In genomic region chr9:42421630-42422029, GRCh38 we compare ENCODE assay signal across 6 cellular contexts.
DNase-seq lines count a peak whose midpoint lies in the region; ATAC-seq, FAIRE-seq and TF ChIP-seq lines count a peak whose summit lies in the region.
"Not testable (repeated sequence)": the region's sequence is repeated elsewhere in the genome, so short reads cannot be mapped to it uniquely, and the experiment has no call there.

No MANE protein-coding gene starts in this region.

- H4K20me1 ChIP-seq in HCT116 (ENCODE audit: insufficient read depth) = not testable (repeated sequence)

- POLR2A ChIA-PET in HCT116 (lab: Charles Lee) = not testable (repeated sequence)

- intact Hi-C loops in HCT116 (cut with micrococcal nuclease); mucosa of descending colon (cut with DNase I, micrococcal nuclease): not testable (repeated sequence)

- not testable (repeated sequence) for DNase-seq in HCT116 (ENCODE audit: low read depth, low spot score); RWPE2 (ENCODE audit: low spot score); mucosa of descending colon
- peak; percentile 81 for DNase-seq in bronchial epithelial cell (ENCODE audit: low read depth)
- peak; percentile 54 for DNase-seq in epithelial cell of prostate (ENCODE audit: low read depth, low spot score)
- peak; percentile 65 to 90 for DNase-seq in foreskin keratinocyte

- RAD21 ChIA-PET in HCT116 (lab: Charles Lee; ENCODE audit: low non-redundant PET in 1 of 2, low total read pairs in 2 of 2, uncharacterized antibody in 2 of 2, unreplicated experiment in 2 of 2) = not testable (repeated sequence)

- H3K27me3 ChIP-seq in HCT116 (ENCODE audit: insufficient read depth, low read length); RWPE2 (ENCODE audit: insufficient read depth, poor library complexity, severe bottlenecking); bronchial epithelial cell (ENCODE audit: control insufficient read depth, insufficient read depth, low read length); foreskin keratinocyte: not testable (repeated sequence)

- peaks cover 13 to 17% of the 10 kb centered on the region in 2 experiments; a peak in 3 of 4 replicates for H3K4me1 ChIP-seq in HCT116 (ENCODE audit: control insufficient read depth in 1 of 2, insufficient read depth in 2 of 2, low read length in 2 of 2)
- not testable (repeated sequence) for H3K4me1 ChIP-seq in RWPE2 (ENCODE audit: insufficient read depth, poor library complexity, severe bottlenecking); foreskin keratinocyte; mucosa of descending colon (ENCODE audit: low read depth)

- not testable (repeated sequence) for H3K9ac ChIP-seq in HCT116 (ENCODE audit: low read length)

- FAIRE-seq in bronchial epithelial cell (lab: Jason Lieb, UNC) = not testable (repeated sequence)

- not testable (repeated sequence) for TF ChIP-seq POLR2A in HCT116 (IDR thresholded peaks at IDR 0.05; ENCODE audit: borderline replicate concordance, extremely low read depth, insufficient read depth, insufficient read length)

- H3K27ac ChIP-seq in HCT116 (ENCODE audit: low read depth, low read length) (peak overlapping the region; percentile 67), RWPE2 (ENCODE audit: poor library complexity, severe bottlenecking) (peak overlapping the region; percentile 77), epithelial cell of prostate (peak overlapping the region; percentile 63)
- H3K27ac ChIP-seq in foreskin keratinocyte = not testable (repeated sequence)

- BruUV-seq in HCT116 (replicated peaks; lab: Mats Ljungman, UMichigan) = not testable (repeated sequence)

- not testable (repeated sequence) for H3K9me3 ChIP-seq in HCT116 (ENCODE audit: control insufficient read depth in 1 of 2, insufficient read depth in 1 of 2, low read depth in 1 of 2, low read length in 2 of 2); RWPE2 (ENCODE audit: severe bottlenecking); mucosa of descending colon

- CTCF ChIA-PET in HCT116 (lab: Charles Lee) = not testable (repeated sequence)

- not testable (repeated sequence) for H3K36me3 ChIP-seq in HCT116 (ENCODE audit: control insufficient read depth in 1 of 2, insufficient read depth in 2 of 2, low read length in 2 of 2); RWPE2 (ENCODE audit: low read depth); bronchial epithelial cell (ENCODE audit: control insufficient read depth, insufficient read depth, low read length); mucosa of descending colon (ENCODE audit: low read depth)

- not testable (repeated sequence) for H3K4me3 ChIP-seq in HCT116 (replicated peaks in 1 of 2; ENCODE audit: low read depth in 1 of 2, low read length in 2 of 2); RWPE2 (ENCODE audit: severe bottlenecking); bronchial epithelial cell (ENCODE audit: low read depth, low read length); mucosa of descending colon

- not testable (repeated sequence) for TF ChIP-seq RAD21 in HCT116 (IDR thresholded peaks at IDR 0.05; ENCODE audit: low read depth)

- not testable (repeated sequence) for H2AFZ ChIP-seq in HCT116 (ENCODE audit: low read depth, low read length, poor library complexity, severe bottlenecking)

- not testable (repeated sequence) for H3K79me2 ChIP-seq in HCT116 (ENCODE audit: insufficient read depth, low read length)

- ATAC-seq in HCT116 (peak; percentile 74), RWPE2 (ENCODE audit: low read depth) (peak; percentile 97), foreskin keratinocyte (peak; percentile 98), mucosa of descending colon (peak; percentile 74)

- H3K4me2 ChIP-seq in HCT116 (ENCODE audit: low read length) = peak overlapping the region; percentile 35

- not testable (repeated sequence) for H3K9me2 ChIP-seq in HCT116 (ENCODE audit: insufficient read depth)

- TF ChIP-seq CTCF in HCT116 (IDR thresholded peaks at IDR 0.05 in 2 of 3, conservative IDR thresholded peaks at IDR 0.05 in 1 of 3; ENCODE audit: borderline replicate concordance in 1 of 3, insufficient read depth in 1 of 3, low read depth in 2 of 3, low read length in 2 of 3); RWPE2 (IDR thresholded peaks at IDR 0.05; ENCODE audit: poor library complexity, severe bottlenecking); bronchial epithelial cell (IDR thresholded peaks at IDR 0.05; ENCODE audit: insufficient read depth, low read length, severe bottlenecking); foreskin keratinocyte (conservative IDR thresholded peaks at IDR 0.05); mucosa of descending colon (IDR thresholded peaks at IDR 0.05): not testable (repeated sequence)

TF ChIP-seq in HCT116, 20 proteins besides CTCF, POLR2A, EP300 and RAD21:
- TF ChIP-seq JUND (IDR thresholded peaks at IDR 0.05) (0 out of 2 replicates have a peak, but pooled peaks have one; percentile 17), FOSL1 (IDR thresholded peaks at IDR 0.05; ENCODE audit: low read depth) (peak; percentile 33; the same call in 1 of the 2 replicates)
